8 cellular contexts compared by ENCODE assay signal in the genomic region with DNA sequence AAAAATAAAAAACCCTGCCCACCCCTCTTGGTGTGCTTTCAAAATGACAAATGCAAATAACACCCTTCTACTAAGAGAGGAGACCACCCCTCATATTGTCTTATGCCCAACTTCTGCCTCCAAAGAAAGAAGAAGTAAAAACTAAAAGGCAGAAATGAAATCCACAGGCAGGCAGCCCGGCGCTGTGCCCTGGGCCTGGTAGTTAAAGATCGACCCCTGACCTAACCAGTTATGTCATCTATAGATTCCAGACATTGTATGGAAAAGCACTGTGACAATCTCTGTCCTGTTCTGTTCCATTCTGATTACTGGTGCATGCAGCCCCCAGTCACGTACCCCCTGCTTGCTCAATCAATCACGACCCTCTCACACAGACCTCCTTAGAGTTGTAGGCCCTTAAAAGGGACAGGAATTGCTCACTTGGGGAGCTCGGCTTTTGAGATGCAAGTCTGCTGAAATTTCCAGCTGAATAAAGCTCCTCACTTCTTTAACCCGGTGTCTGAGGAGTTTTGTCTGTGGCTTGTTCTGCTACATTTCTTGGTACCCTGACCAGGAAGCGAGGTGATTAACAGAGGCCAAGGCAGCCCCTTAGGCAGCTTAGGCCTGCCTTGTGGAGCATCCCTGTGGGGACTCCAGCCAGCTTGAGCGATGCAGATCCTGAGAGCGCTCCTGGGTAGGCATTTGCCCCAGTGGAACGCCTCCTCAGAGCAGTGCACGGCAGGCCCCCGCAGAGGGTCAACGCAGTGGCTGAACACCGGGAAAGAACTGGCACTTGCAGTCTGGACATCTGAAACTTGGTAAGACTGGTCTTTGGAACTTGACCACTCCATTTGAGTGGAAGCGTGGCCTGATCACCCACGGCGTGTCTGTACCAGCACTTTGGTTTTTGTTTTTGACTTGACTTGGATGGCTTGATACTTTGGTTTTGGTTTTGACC. TPM values are rescaled to one million over a fixed set of nuclear protein-coding genes. Genes with fewer than 3 reads are reported as not detected.
DNase-seq lines count a peak whose midpoint lies in the region; ATAC-seq and TF ChIP-seq lines count a peak whose summit lies in the region.
"Not testable (repeated sequence)": the region's sequence is repeated elsewhere in the genome, so short reads cannot be mapped to it uniquely, and the experiment has no call there.

No MANE protein-coding gene starts in this region.

- not testable (repeated sequence) for TF ChIP-seq POLR2A in upper lobe of left lung (IDR thresholded peaks at IDR 0.05)

- not testable (repeated sequence) for H4K5ac ChIP-seq in mesendoderm (ENCODE audit: low read length)

- H3K36me3 Mint-ChIP-seq in endodermal cell (ENCODE audit: low read depth), result peaks cover 26% of the 10 kb centered on the region

- not testable (repeated sequence) for H3K56ac ChIP-seq in mesendoderm (ENCODE audit: low read length)

- H3K4me1 ChIP-seq in endodermal cell (ENCODE audit: control insufficient read depth, insufficient read depth, low read length); mesendoderm (ENCODE audit: control insufficient read depth, low read depth, low read length); upper lobe of left lung: not testable (repeated sequence)
- H3K4me1 ChIP-seq in iPS-18a (ENCODE audit: control insufficient read depth, low read depth, low read length) (peaks cover 34% of the 10 kb centered on the region), trophoblast cell (ENCODE audit: control insufficient read depth in 1 of 2, insufficient read depth in 2 of 2, low read length in 2 of 2) (peaks cover 8 to 13% of the 10 kb centered on the region in 2 experiments)

- WGBS in endodermal cell (ENCODE audit: insufficient coverage in 1 of 2, insufficient read length in 1 of 2), 2 experiments, result 61 to 72% methylated on average over 18 of the region's 18 CpGs
- WGBS in mesendoderm (ENCODE audit: extremely low coverage, insufficient coverage, low lambda C conversion rate), result no CpG with 5 or more reads among the region's 18 CpGs
- no CpG with 5 or more reads among the region's 18 CpGs for WGBS in trophoblast cell (ENCODE audit: extremely low coverage, insufficient coverage, insufficient read length)
- 75 to 81% methylated on average over 17 to 18 of the region's 18 CpGs for WGBS in upper lobe of left lung, 2 donors

- H3K23ac ChIP-seq in mesendoderm (ENCODE audit: low read length); trophoblast cell (ENCODE audit: low read length): not testable (repeated sequence)

- not testable (repeated sequence) for H2BK5ac ChIP-seq in mesendoderm (ENCODE audit: low read length)
- H2BK5ac ChIP-seq in trophoblast cell (ENCODE audit: low read depth, low read length, poor library complexity), result peak overlapping the region; percentile 60

- H3K79me2 ChIP-seq in mesendoderm (ENCODE audit: control insufficient read depth, insufficient read depth, low read length); trophoblast cell (ENCODE audit: control insufficient read depth, insufficient read depth, low read length, poor library complexity): not testable (repeated sequence)

- TF ChIP-seq CTCF in endodermal cell (conservative IDR thresholded peaks at IDR 0.05); upper lobe of left lung (IDR thresholded peaks at IDR 0.05): not testable (repeated sequence)

- peaks cover 20% of the 10 kb centered on the region for H3K9me3 Mint-ChIP-seq in endodermal cell

- not testable (repeated sequence) for H3K27me3 ChIP-seq in endodermal cell (ENCODE audit: control insufficient read depth, insufficient read depth, low read length, poor library complexity, severe bottlenecking); iPS-18a (ENCODE audit: control insufficient read depth, insufficient read depth, low read length); mesendoderm (ENCODE audit: insufficient read depth, low read length, poor library complexity); trophoblast cell (ENCODE audit: insufficient read depth, low read length); upper lobe of left lung

- H2AFZ ChIP-seq in trophoblast cell (ENCODE audit: insufficient read depth, low read length, poor library complexity), result not testable (repeated sequence)

- H4K91ac ChIP-seq in trophoblast cell (ENCODE audit: low read depth, low read length), result peak overlapping the region; percentile 64

- H3K4me3 Mint-ChIP-seq in endodermal cell, result peak overlapping the region; percentile 16

- not testable (repeated sequence) for H3K79me1 ChIP-seq in mesendoderm (ENCODE audit: low read length)
- H3K79me1 ChIP-seq in trophoblast cell (ENCODE audit: low read length), result peaks cover 11% of the 10 kb centered on the region

- TF ChIP-seq EP300 in upper lobe of left lung (IDR thresholded peaks at IDR 0.05), result not testable (repeated sequence)

- H2BK15ac ChIP-seq in mesendoderm (replicated peaks; ENCODE audit: low read depth), result peak overlapping the region; percentile 19

- peak overlapping the region; percentile 6 for H2BK12ac ChIP-seq in trophoblast cell (ENCODE audit: low read length)

- DNase-seq in ELF-1 (ENCODE audit: low read depth, low spot score), result peak; percentile 85
- DNase-seq in MV-4-11 (lab: John Stamatoyannopoulos, UW), result peak; percentile 69
- DNase-seq in UCSD-AML1 (lab: John Stamatoyannopoulos, UW; ENCODE audit: unreplicated experiment), result peak; percentile 7
- peak; percentile 78 for DNase-seq in endodermal cell
- DNase-seq in mesendoderm, result peak; percentile 50
- peak; percentile 53 to 62 for DNase-seq in trophoblast cell
- peak in 1 of 2 donors; percentile 46 for DNase-seq in upper lobe of left lung

- peak overlapping the region; percentile 38 for H3K14ac ChIP-seq in trophoblast cell (ENCODE audit: low read length)

- H3K4ac ChIP-seq in mesendoderm (ENCODE audit: low read depth, low read length), result peak overlapping the region; percentile 5
- not testable (repeated sequence) for H3K4ac ChIP-seq in trophoblast cell (ENCODE audit: low read depth, low read length)

- H3K27me3 Mint-ChIP-seq in endodermal cell (ENCODE audit: insufficient read depth), result not testable (repeated sequence)

- not testable (repeated sequence) for H3K18ac ChIP-seq in mesendoderm (ENCODE audit: low read length)
- H3K18ac ChIP-seq in trophoblast cell (ENCODE audit: low read length), result peak overlapping the region; percentile 12

- H4K12ac ChIP-seq in trophoblast cell (ENCODE audit: low read depth, low read length), result peak overlapping the region; percentile 39

- H3K9me3 ChIP-seq in endodermal cell (ENCODE audit: control insufficient read depth, low read length); iPS-18a (ENCODE audit: control insufficient read depth, low read depth, low read length); trophoblast cell (ENCODE audit: insufficient read depth, low read depth, low read length); upper lobe of left lung: not testable (repeated sequence)

- H3K36me3 ChIP-seq in endodermal cell (ENCODE audit: control insufficient read depth, insufficient read depth, low read length); iPS-18a (ENCODE audit: control insufficient read depth, low read depth, low read length); mesendoderm (ENCODE audit: control insufficient read depth, insufficient read depth, low read length); trophoblast cell (ENCODE audit: control insufficient read depth in 1 of 2, insufficient read depth in 2 of 2, low read length in 2 of 2); upper lobe of left lung: not testable (repeated sequence)

- H3K27ac ChIP-seq in endodermal cell (ENCODE audit: low read depth, low read length) (peak overlapping the region; percentile 88), iPS-18a (ENCODE audit: low read length) (peak overlapping the region; percentile 27), trophoblast cell (ENCODE audit: low read depth, low read length) (peak overlapping the region; percentile 92), upper lobe of left lung (peak overlapping the region in 3 of 4 donors; percentile 17 to 58 (median 48))
- not testable (repeated sequence) for H3K27ac ChIP-seq in mesendoderm (ENCODE audit: low read depth, low read length)

- not testable (repeated sequence) for H3K4me2 ChIP-seq in mesendoderm (ENCODE audit: low read length)
- H3K4me2 ChIP-seq in trophoblast cell (ENCODE audit: low read length), result peak overlapping the region; percentile 17

- not testable (repeated sequence) for ATAC-seq in upper lobe of left lung (ENCODE audit: low FRiP score in 2 of 2)

- not testable (repeated sequence) for H4K8ac ChIP-seq in mesendoderm (ENCODE audit: low read depth, low read length)
- H4K8ac ChIP-seq in trophoblast cell (ENCODE audit: low read depth, low read length), result peak overlapping the region; percentile 59

- not testable (repeated sequence) for H2BK120ac ChIP-seq in mesendoderm (ENCODE audit: low read depth, low read length)
- peak overlapping the region; percentile 54 for H2BK120ac ChIP-seq in trophoblast cell (ENCODE audit: insufficient read depth, low read length, poor library complexity)

- H3K4me1 Mint-ChIP-seq in endodermal cell, result peaks cover 49% of the 10 kb centered on the region

- not testable (repeated sequence) for H3K9ac ChIP-seq in endodermal cell (ENCODE audit: extremely low read depth, low read length, poor library complexity, severe bottlenecking); iPS-18a (ENCODE audit: low read length); mesendoderm (ENCODE audit: low read length); trophoblast cell (ENCODE audit: low read length)

- peak overlapping the region; percentile 50 for H3K27ac Mint-ChIP-seq in endodermal cell

- H3K4me3 ChIP-seq in endodermal cell (ENCODE audit: low read length) (peak overlapping the region; percentile 49), iPS-18a (ENCODE audit: low read length) (peak overlapping the region; percentile 6)
- H3K4me3 ChIP-seq in mesendoderm (ENCODE audit: low read length); trophoblast cell (ENCODE audit: low read depth, low read length); upper lobe of left lung: not testable (repeated sequence)

- not testable (repeated sequence) for H2AK5ac ChIP-seq in mesendoderm (ENCODE audit: low read length)
- peak overlapping the region; percentile 99 for H2AK5ac ChIP-seq in trophoblast cell (ENCODE audit: low read length)

RNA-seq across cellular contexts. Expression of gene TFPI, which starts 43.5 kb away (rescaled TPM):
- total RNA-seq in endodermal cell, result 10 to 100 TPM; 33.0 to 34.3 TPM
- 36.1 TPM for polyA plus RNA-seq in endodermal cell (2013, experiment 1 of 2)
- 41.4 TPM for polyA plus RNA-seq in endodermal cell (2013, experiment 2 of 2)
- polyA plus RNA-seq in mesendoderm (2013, experiment 1 of 2), result 7.2 TPM
- 7.3 TPM for polyA plus RNA-seq in mesendoderm (2013, experiment 2 of 2)
- 210 and 216 TPM in 2 replicates for polyA plus RNA-seq in trophoblast cell (2013)
- 100 to 1,000 TPM in 5 of 6 donors, 10 to 100 TPM in 1; 92.3 to 293 (median 243) TPM for total RNA-seq in upper lobe of left lung
